13 cellular contexts compared by ENCODE assay signal in the genomic region with DNA sequence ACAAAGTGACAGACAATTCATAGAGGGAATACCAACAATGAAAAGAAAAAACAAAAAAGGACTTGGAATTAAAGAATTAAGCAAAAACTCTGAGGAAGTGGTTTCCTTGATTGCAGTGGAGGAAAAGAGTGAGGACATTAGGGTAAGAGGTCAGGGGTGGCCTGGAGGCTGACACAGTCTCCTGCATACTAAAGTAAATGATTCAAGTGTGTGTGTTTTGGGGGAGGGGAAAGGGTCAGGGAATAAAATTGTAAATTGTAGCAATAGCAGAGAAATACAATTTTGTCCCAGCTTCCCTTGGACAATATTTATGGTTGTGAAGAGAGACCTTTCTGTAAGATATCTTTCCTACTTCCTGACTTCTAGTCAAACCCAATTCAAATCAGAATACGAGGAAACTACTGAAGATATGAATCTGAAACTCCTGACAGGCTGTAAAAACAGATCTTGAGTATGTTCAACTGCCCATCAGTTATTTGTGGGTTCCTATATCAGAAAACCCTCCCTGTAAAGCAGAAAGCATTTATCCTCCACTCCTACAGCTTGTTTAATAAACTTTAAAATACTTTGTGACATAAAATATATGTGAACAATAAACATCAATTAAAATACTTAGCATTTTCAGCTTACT.
DNase-seq lines count a peak whose midpoint lies in the region; ATAC-seq and TF ChIP-seq lines count a peak whose summit lies in the region.
"Had no signal": no experiment of that assay in that cellular context is flagged by ENCODE, and none has a peak within 500 bp of the region (broad histone marks: within the 10 kb centered on the region; RNA-seq: fewer than 3 reads in every experiment).

No MANE protein-coding gene starts in this region.

- no peak overlapping the region for H2BK15ac ChIP-seq in mesenchymal stem cell (ENCODE audit: low read depth, poor library complexity, severe bottlenecking)

- no peak overlapping the region for H2BK5ac ChIP-seq in mesenchymal stem cell (ENCODE audit: low read depth, low read length, poor library complexity, severe bottlenecking)

- H3K9me2 ChIP-seq in SK-N-SH = no peaks in the 10 kb centered on the region

- H2AFZ ChIP-seq in mesenchymal stem cell (ENCODE audit: low read depth, low read length) = no peak overlapping the region
- no peak overlapping the region for H2AFZ ChIP-seq in SK-N-SH (ENCODE audit: low read depth)

- H3K23ac ChIP-seq in mesenchymal stem cell (ENCODE audit: low read length in 2 of 2) = no peak overlapping the region

- no peaks in the 10 kb centered on the region for H3K79me2 ChIP-seq in SK-N-SH (ENCODE audit: insufficient read depth)

- 35 to 52% (median 43%) methylated on average over 1 of the region's 1 CpG for WGBS in adrenal gland, 4 donors
- 40% methylated on average over 1 of the region's 1 CpG for WGBS in mesenchymal stem cell
- 13% methylated on average over 1 of the region's 1 CpG for WGBS in SK-N-SH (ENCODE audit: low lambda C conversion rate)

- no peak overlapping the region for H4K91ac ChIP-seq in mesenchymal stem cell (ENCODE audit: low read length)

- no peak overlapping the region for H2BK120ac ChIP-seq in mesenchymal stem cell (ENCODE audit: low read depth, low read length)

- H3K14ac ChIP-seq in mesenchymal stem cell (ENCODE audit: low read length in 2 of 2) = no peak overlapping the region

- intact Hi-C loops in adrenal gland (cut with DNase I) = no loop called here

- DNase-seq in HCEC 1CT = peak; percentile 36
- DNase-seq in adrenal gland = peak in 6 of 7 donors; percentile 18 to 63 (median 29)
- peak; percentile 33 for DNase-seq in mesenchymal stem cell
- no peak for DNase-seq in KG1 (lab: John Stamatoyannopoulos, UW)
- DNase-seq in SK-N-SH = no peak
- DNase-seq: activated CD4-positive, alpha-beta memory T cell treated with anti-CD3 and anti-CD28 coated beads, Interleukin-2, amount 10 ng/mL, durations not matched to agents 7 days and 5 days; DMS 273 treated with DMSO at 0.1 percent for 48 hours; NCI-H146; SHP77 treated with DMSO at 0.1 percent for 48 hours; stimulated activated naive CD8-positive, alpha-beta T cell treated with anti-CD3 and anti-CD28 coated beads, Interleukin-15, Interleukin-2, amounts not matched to agents 100 U/mL and 50 U/mL, for 24 hours had no signal

- TF ChIP-seq POLR2A in adrenal gland (IDR thresholded peaks at IDR 0.05) = no peak

- H3K27ac ChIP-seq in adrenal gland = no peak overlapping the region
- no peak overlapping the region for H3K27ac ChIP-seq in mesenchymal stem cell (ENCODE audit: low read length, poor library complexity, severe bottlenecking)
- no peak overlapping the region for H3K27ac ChIP-seq in SK-N-SH (ENCODE audit: low read depth in 2 of 2, low read length in 1 of 2)

- H2AK5ac ChIP-seq in mesenchymal stem cell (ENCODE audit: low read length, severe bottlenecking) = no peak overlapping the region

- H3K4ac ChIP-seq in mesenchymal stem cell (ENCODE audit: low read depth in 1 of 2, low read length in 2 of 2) = no peak overlapping the region

- H3K9me3 ChIP-seq in adrenal gland (replicated peaks in 1 of 3) (no peaks in the 10 kb centered on the region), mesenchymal stem cell (ENCODE audit: control insufficient read depth, low read length) (no peaks in the 10 kb centered on the region), SK-N-SH (no peaks in the 10 kb centered on the region)

- no peak overlapping the region for H3K9ac ChIP-seq in mesenchymal stem cell (ENCODE audit: low read length)
- H3K9ac ChIP-seq in SK-N-SH = no peak overlapping the region

- ATAC-seq in GM18517 (IDR thresholded peaks at IDR 0.05; ENCODE audit: unreplicated experiment) (peak; percentile 47), GM21717 (IDR thresholded peaks at IDR 0.05; ENCODE audit: unreplicated experiment) (no peak), GM18861 (IDR thresholded peaks at IDR 0.05; ENCODE audit: unreplicated experiment) (no peak)
- ATAC-seq: stimulated activated naive CD8-positive, alpha-beta T cell treated with anti-CD3 and anti-CD28 coated beads, Interleukin-15, Interleukin-2, amounts not matched to agents 100 U/mL and 50 U/mL, for 24 hours had no signal

- H3K4me3 ChIP-seq in adrenal gland = no peak overlapping the region
- no peak overlapping the region for H3K4me3 ChIP-seq in mesenchymal stem cell (ENCODE audit: insufficient read depth in 1 of 2, low read depth in 1 of 2, low read length in 2 of 2)
- no peak overlapping the region for H3K4me3 ChIP-seq in SK-N-SH (ENCODE audit: low read depth in 2 of 2, low read length in 1 of 2)

- H3K4me2 ChIP-seq in mesenchymal stem cell (ENCODE audit: low read length, poor library complexity, severe bottlenecking) (no peak overlapping the region), SK-N-SH (no peak overlapping the region)

- TF ChIP-seq RAD21 in SK-N-SH (IDR thresholded peaks at IDR 0.05; ENCODE audit: low read length) = no peak

- no peaks in the 10 kb centered on the region for H3K79me1 ChIP-seq in mesenchymal stem cell (replicated peaks; ENCODE audit: low read length, poor library complexity, severe bottlenecking)

- H3F3A ChIP-seq in SK-N-SH (replicated peaks; ENCODE audit: insufficient read depth) = no peaks in the 10 kb centered on the region

- no peaks in the 10 kb centered on the region for H4K20me1 ChIP-seq in SK-N-SH (ENCODE audit: insufficient read depth)

- no peak overlapping the region for H4K8ac ChIP-seq in mesenchymal stem cell (ENCODE audit: low read length)

- H3K18ac ChIP-seq in mesenchymal stem cell (ENCODE audit: low read depth in 1 of 2, low read length in 2 of 2) = no peak overlapping the region

- TF ChIP-seq CTCF in adrenal gland (IDR thresholded peaks at IDR 0.05) (no peak), SK-N-SH (IDR thresholded peaks at IDR 0.05) (no peak)

- H3K36me3 ChIP-seq in adrenal gland (replicated peaks in 1 of 2) (no peaks in the 10 kb centered on the region), mesenchymal stem cell (ENCODE audit: control insufficient read depth in 1 of 2, insufficient read depth in 2 of 2, low read depth in 1 of 2, low read length in 2 of 2) (no peaks in the 10 kb centered on the region), SK-N-SH (replicated peaks in 1 of 2; ENCODE audit: control insufficient read depth in 1 of 2, insufficient read depth in 2 of 2, low read length in 1 of 2) (no peaks in the 10 kb centered on the region)

- no peak for TF ChIP-seq EP300 in SK-N-SH (IDR thresholded peaks at IDR 0.05; ENCODE audit: borderline replicate concordance in 1 of 2, low read depth in 1 of 2, low read length in 1 of 2)

- POLR2A ChIA-PET in SK-N-SH (lab: Yijun Ruan, JAX) = no interaction called here

- no peak overlapping the region for H2BK12ac ChIP-seq in mesenchymal stem cell (ENCODE audit: low read length in 2 of 2)

- no peaks in the 10 kb centered on the region for H3K27me3 ChIP-seq in adrenal gland
- H3K27me3 ChIP-seq in mesenchymal stem cell (ENCODE audit: control insufficient read depth in 1 of 2, insufficient read depth in 1 of 2, low read length in 2 of 2) = no peaks in the 10 kb centered on the region
- H3K27me3 ChIP-seq in SK-N-SH (ENCODE audit: insufficient read depth) = no peaks in the 10 kb centered on the region

- CTCF ChIA-PET in SK-N-SH (lab: Yijun Ruan, JAX) = interaction anchor here (1.2 kb wide), 1 partner anchor 89 kb away, joined by 3 read pairs; no protein-coding TSS in a partner anchor

- H3K4me1 ChIP-seq in adrenal gland (replicated peaks in 1 of 2) = peaks cover 0 to 8% of the 10 kb centered on the region in 2 donors
- no peaks in the 10 kb centered on the region for H3K4me1 ChIP-seq in mesenchymal stem cell (ENCODE audit: control insufficient read depth, insufficient read depth, low read depth, low read length)
- H3K4me1 ChIP-seq in SK-N-SH (ENCODE audit: control insufficient read depth in 1 of 2, insufficient read depth in 2 of 2, low read depth in 1 of 2, low read length in 1 of 2) = no peaks in the 10 kb centered on the region; a peak in 1 of 4 replicates

TF ChIP-seq in SK-N-SH, 30 proteins besides CTCF, POLR2A, EP300 and RAD21 (continues in another document):
- TF ChIP-seq EZH2phosphoT487 (IDR thresholded peaks at IDR 0.05; ENCODE audit: borderline replicate concordance, low read depth) (no peak), FOXM1 (IDR thresholded peaks at IDR 0.05; ENCODE audit: low read depth) (no peak), FOSL2 (IDR thresholded peaks at IDR 0.05; ENCODE audit: borderline replicate concordance, low read depth) (no peak), CHD2 (IDR thresholded peaks at IDR 0.05; ENCODE audit: low read length, partially characterized antibody) (no peak), YY1 (IDR thresholded peaks at IDR 0.05; ENCODE audit: low read depth) (no peak), POLR2AphosphoS5 (IDR thresholded peaks at IDR 0.05; ENCODE audit: low read depth, low read length) (no peak)
- TF ChIP-seq, protein P1, sequence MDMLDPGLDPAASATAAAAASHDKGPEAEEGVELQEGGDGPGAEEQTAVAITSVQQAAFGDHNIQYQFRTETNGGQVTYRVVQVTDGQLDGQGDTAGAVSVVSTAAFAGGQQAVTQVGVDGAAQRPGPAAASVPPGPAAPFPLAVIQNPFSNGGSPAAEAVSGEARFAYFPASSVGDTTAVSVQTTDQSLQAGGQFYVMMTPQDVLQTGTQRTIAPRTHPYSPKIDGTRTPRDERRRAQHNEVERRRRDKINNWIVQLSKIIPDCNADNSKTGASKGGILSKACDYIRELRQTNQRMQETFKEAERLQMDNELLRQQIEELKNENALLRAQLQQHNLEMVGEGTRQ (IDR thresholded peaks at IDR 0.05; ENCODE audit: borderline replicate concordance, low read depth, low read length) = no peak

Comparison
In these comparisons a context has a peak if more than half of its experiments do, and no peak if none do; other contexts are left out.
1. DNase-seq: peak in HCEC 1CT (single experiment), adrenal gland (6 of 7) and mesenchymal stem cell (single experiment); none in KG1 (single experiment) and SK-N-SH (single experiment).